ENCODE assay signal across 24 cellular contexts in genomic region chr10:85936180-85936579, GRCh38.
"Had no signal": no experiment of that assay in that cellular context is flagged by ENCODE, and none has a peak within 500 bp of the region (broad histone marks: within the 10 kb centered on the region; RNA-seq: fewer than 3 reads in every experiment).

No MANE protein-coding gene starts in this region.

- FAIRE-seq: kidney, small intestine had no signal

- H3K79me2 ChIP-seq: parathyroid adenoma had no signal

- H3K27ac ChIP-seq: colonic mucosa, epithelial cell of prostate, gastrocnemius medialis, left lung, neutrophil, parathyroid adenoma, right lobe of liver, suprapubic skin, transverse colon, vagina had no signal

- H3K4me3 ChIP-seq: colonic mucosa, gastrocnemius medialis, left lung, mucosa of descending colon, right lobe of liver, suprapubic skin, transverse colon, vagina had no signal

- H3K36me3 ChIP-seq: colonic mucosa, gastrocnemius medialis, left lung, neutrophil, right lobe of liver, suprapubic skin, transverse colon, vagina had no signal

- H3K9ac ChIP-seq: parathyroid adenoma had no signal

- H3K27me3 ChIP-seq: colonic mucosa, gastrocnemius medialis, left lung, neutrophil, right lobe of liver, suprapubic skin, transverse colon, vagina had no signal

- H3K4me1 ChIP-seq: colonic mucosa, left lung, parathyroid adenoma, right lobe of liver, suprapubic skin, transverse colon, vagina had no signal

- H3K9me3 ChIP-seq: colonic mucosa, gastrocnemius medialis, left lung, mucosa of descending colon, neutrophil, right lobe of liver, suprapubic skin, transverse colon, vagina had no signal

- DNase-seq: colonic mucosa; effector CD8-positive, alpha-beta T cell; endodermal cell; foreskin fibroblast; gastrocnemius medialis; head of caudate nucleus; kidney; left lung; mesenchymal stem cell; mucosa of descending colon; naive B cell; right lobe of liver; small intestine; stimulated activated CD4-positive, alpha-beta T cell treated with anti-CD3 and anti-CD28 coated beads, Interleukin-15, amount 100 ng/mL, for 24 hours; stimulated activated CD4-positive, alpha-beta T cell treated with anti-CD3 and anti-CD28 coated beads, Interleukin-2, amount 100 ng/mL, for 48 hours; stimulated activated naive B cell treated with anti-CD40 and anti-IgM and Interleukin-4, amounts not matched to agents 10 μg/mL and 1 μg/mL and 100 μg/mL, for 72 hours; transverse colon had no signal

- ATAC-seq: esophagus mucosa; gastrocnemius medialis; left lung; mucosa of descending colon; natural killer cell treated with Interleukin-12 subunit alpha and Interleukin-12 subunit beta and Interleukin-15 and Interleukin-18, amount 100 ng/mL, for 72 hours; right lobe of liver; stimulated activated naive B cell treated with anti-CD40 and anti-IgM and Interleukin-4, amounts not matched to agents 10 μg/mL and 1 μg/mL and 100 μg/mL, for 72 hours had no signal
